Comparison of ENCODE assay signal across 8 cellular contexts in genomic region chr10:79322616-79323566, GRCh38. TPM values are rescaled to one million over a fixed set of nuclear protein-coding genes. Genes with fewer than 3 reads are reported as not detected.
DNase-seq lines count a peak whose midpoint lies in the region; ATAC-seq, FAIRE-seq and TF ChIP-seq lines count a peak whose summit lies in the region.

No MANE protein-coding gene starts in this region.

- no peaks in the 10 kb centered on the region for H3K9me1 ChIP-seq in keratinocyte (ENCODE audit: control insufficient read depth, extremely low read depth, insufficient read depth, low read length)

- CTCF ChIA-PET in CD8-positive, alpha-beta T cell (lab: Charles Lee), result interaction anchor here (0.8 to 4.0 kb wide), 6 partner anchors 11 to 145 kb away, joined by 3 to 39 read pairs (median 3); partner anchors contain the start of gene PPIF

- in situ Hi-C loops in G401 (cut with HindIII; ENCODE audit: low sequenced_read_pairs), result no loop called here

- dilution Hi-C loops in keratinocyte (cut with MboI; ENCODE audit: extremely low pct_ligation_motif_present, low sequenced_read_pairs), result no loop called here

- H3K27me3 Mint-ChIP-seq in CD8-positive, alpha-beta T cell (ENCODE audit: low read depth), result no peaks in the 10 kb centered on the region
- no peaks in the 10 kb centered on the region for H3K27me3 Mint-ChIP-seq in activated T-helper 2 cell treated with anti-CD3 and anti-CD28 coated beads, Interferon-gamma antibody, Interleukin-2, Interleukin-4, amounts not matched to agents 10 μg/mL and 5 μg/mL and 100 μg/mL, durations not matched to agents 14 hours and 24 hours and 36 hours (ENCODE audit: low read depth)

- peak; percentile 89 for ATAC-seq in CD8-positive, alpha-beta T cell
- peak; percentile 58 for ATAC-seq in HG02588 (IDR thresholded peaks at IDR 0.05; ENCODE audit: unreplicated experiment)

- H3K36me3 ChIP-seq in CD8-positive, alpha-beta T cell (ENCODE audit: insufficient read depth, low read length), result no peaks in the 10 kb centered on the region
- no peaks in the 10 kb centered on the region for H3K36me3 ChIP-seq in keratinocyte (ENCODE audit: control insufficient read depth in 2 of 2, extremely low read depth in 1 of 2, insufficient read depth in 2 of 2, low read length in 2 of 2)

- H3K4me3 Mint-ChIP-seq in CD8-positive, alpha-beta T cell, result peak overlapping the region; percentile 77
- peak overlapping the region; percentile 68 for H3K4me3 Mint-ChIP-seq in activated T-helper 2 cell treated with anti-CD3 and anti-CD28 coated beads, Interferon-gamma antibody, Interleukin-2, Interleukin-4, amounts not matched to agents 10 μg/mL and 5 μg/mL and 100 μg/mL, durations not matched to agents 14 hours and 24 hours and 36 hours (ENCODE audit: low read depth)

- no peaks in the 10 kb centered on the region for H3K36me3 Mint-ChIP-seq in CD8-positive, alpha-beta T cell
- H3K36me3 Mint-ChIP-seq in activated T-helper 2 cell treated with anti-CD3 and anti-CD28 coated beads, Interferon-gamma antibody, Interleukin-2, Interleukin-4, amounts not matched to agents 10 μg/mL and 5 μg/mL and 100 μg/mL, durations not matched to agents 14 hours and 24 hours and 36 hours (ENCODE audit: low read depth), result peaks cover 11% of the 10 kb centered on the region

- H2AFZ ChIP-seq in keratinocyte (ENCODE audit: control insufficient read depth, low read length), result peak overlapping the region; percentile 27

- FAIRE-seq in keratinocyte (lab: Jason Lieb, UNC), result peak; percentile 23

- peak overlapping the region; percentile 51 for H3K27ac ChIP-seq in CD8-positive, alpha-beta T cell (ENCODE audit: low read depth, low read length)
- H3K27ac ChIP-seq in keratinocyte (ENCODE audit: control insufficient read depth, insufficient read depth, low read length), result peak overlapping the region; percentile 55

- intact Hi-C loops in CD8-positive, alpha-beta T cell (cut with DNase I, micrococcal nuclease), result loop anchor here (1.0 to 5.0 kb wide), 4 partner anchors 24 to 1021 kb away; partner anchors contain the start of genes PPIF (in 2 of the 2) and ZCCHC24 (in 1 of the 2)
- intact Hi-C loops in activated T-helper 2 cell treated with anti-CD3 and anti-CD28 coated beads, Interferon-gamma antibody, Interleukin-2, Interleukin-4, amounts not matched to agents 10 μg/mL and 5 μg/mL and 100 μg/mL, durations not matched to agents 14 hours and 24 hours and 36 hours (cut with micrococcal nuclease), result loop anchor here (1.0 to 2.0 kb wide), 2 partner anchors 8 to 36 kb away; no protein-coding TSS in a partner anchor

- H3K4me1 ChIP-seq in CD8-positive, alpha-beta T cell (ENCODE audit: insufficient read depth, low read length), result peaks cover 68% of the 10 kb centered on the region
- peaks cover 45% of the 10 kb centered on the region for H3K4me1 ChIP-seq in keratinocyte (ENCODE audit: control insufficient read depth, extremely low read depth, insufficient read depth, low read length)

- peaks cover 4% of the 10 kb centered on the region for H3K9me3 Mint-ChIP-seq in CD8-positive, alpha-beta T cell
- peaks cover 12% of the 10 kb centered on the region for H3K9me3 Mint-ChIP-seq in activated T-helper 2 cell treated with anti-CD3 and anti-CD28 coated beads, Interferon-gamma antibody, Interleukin-2, Interleukin-4, amounts not matched to agents 10 μg/mL and 5 μg/mL and 100 μg/mL, durations not matched to agents 14 hours and 24 hours and 36 hours

- H3K4me3 ChIP-seq in CD8-positive, alpha-beta T cell (ENCODE audit: low read depth, low read length), result peak overlapping the region; percentile 16
- no peak overlapping the region for H3K4me3 ChIP-seq in keratinocyte (ENCODE audit: control insufficient read depth in 2 of 3, extremely low read depth in 1 of 3, insufficient read depth in 2 of 3, low read depth in 1 of 3, low read length in 3 of 3)

- POLR2A ChIA-PET in CD8-positive, alpha-beta T cell (lab: Charles Lee), result interaction anchor here (0.7 to 3.4 kb wide), 8 partner anchors 8 to 122 kb away, joined by 3 to 20 read pairs (median 4); partner anchors contain the start of gene PPIF

- no peak for TF ChIP-seq CTCF in CD8-positive, alpha-beta T cell (IDR thresholded peaks at IDR 0.05)
- no peak for TF ChIP-seq CTCF in keratinocyte (optimal IDR thresholded peaks at IDR 0.05 in 1 of 3, IDR thresholded peaks at IDR 0.05 in 1 of 3, conservative IDR thresholded peaks at IDR 0.05 in 1 of 3; ENCODE audit: extremely low read depth in 1 of 3, insufficient read depth in 2 of 3, low read length in 3 of 3)

- H3K27me3 ChIP-seq in CD8-positive, alpha-beta T cell (ENCODE audit: insufficient read depth, low read length), result no peaks in the 10 kb centered on the region
- H3K27me3 ChIP-seq in keratinocyte (ENCODE audit: control insufficient read depth, extremely low read depth, insufficient read depth, low read length), result no peaks in the 10 kb centered on the region

- H3K9me3 ChIP-seq in CD8-positive, alpha-beta T cell (ENCODE audit: low read length), result no peaks in the 10 kb centered on the region
- H3K9me3 ChIP-seq in keratinocyte (ENCODE audit: control insufficient read depth, low read depth, low read length), result no peaks in the 10 kb centered on the region

- no peaks in the 10 kb centered on the region for H3K79me2 ChIP-seq in keratinocyte (ENCODE audit: control insufficient read depth, insufficient read depth, low read length)

- peak; percentile 60 to 92 (median 82) for DNase-seq in CD8-positive, alpha-beta T cell
- DNase-seq in activated T-helper 2 cell treated with anti-CD3 and anti-CD28 coated beads, Interferon-gamma antibody, Interleukin-2, Interleukin-4, amounts not matched to agents 10 μg/mL and 5 μg/mL and 100 μg/mL, durations not matched to agents 14 hours and 24 hours and 36 hours (ENCODE audit: low spot score), result peak; percentile 72
- DNase-seq in keratinocyte (ENCODE audit: low read depth, low spot score) (no peak), OCI-M2 (lab: John Stamatoyannopoulos, UW; ENCODE audit: unreplicated experiment) (no peak), G401 (ENCODE audit: low spot score) (no peak)
- peak; percentile 60 for DNase-seq in stimulated activated CD8-positive, alpha-beta memory T cell treated with anti-CD3 and anti-CD28 coated beads, Interleukin-15, amount 100 ng/mL, for 1 hour (ENCODE audit: low read depth)

- H4K20me1 ChIP-seq in keratinocyte (ENCODE audit: control insufficient read depth, extremely low read depth, insufficient read depth, low read length), result no peaks in the 10 kb centered on the region

- peak overlapping the region; percentile 95 for H3K27ac Mint-ChIP-seq in CD8-positive, alpha-beta T cell
- peak overlapping the region; percentile 98 for H3K27ac Mint-ChIP-seq in activated T-helper 2 cell treated with anti-CD3 and anti-CD28 coated beads, Interferon-gamma antibody, Interleukin-2, Interleukin-4, amounts not matched to agents 10 μg/mL and 5 μg/mL and 100 μg/mL, durations not matched to agents 14 hours and 24 hours and 36 hours

- peak overlapping the region; percentile 30 for H3K4me2 ChIP-seq in keratinocyte (ENCODE audit: control insufficient read depth, extremely low read depth, insufficient read depth, low read depth, low read length)

- peak overlapping the region; percentile 43 for H3K9ac ChIP-seq in keratinocyte (ENCODE audit: control insufficient read depth, extremely low read depth, insufficient read depth, low read length)

- H3K4me1 Mint-ChIP-seq in CD8-positive, alpha-beta T cell (ENCODE audit: low read depth), result peaks cover 65% of the 10 kb centered on the region
- H3K4me1 Mint-ChIP-seq in activated T-helper 2 cell treated with anti-CD3 and anti-CD28 coated beads, Interferon-gamma antibody, Interleukin-2, Interleukin-4, amounts not matched to agents 10 μg/mL and 5 μg/mL and 100 μg/mL, durations not matched to agents 14 hours and 24 hours and 36 hours (ENCODE audit: low read depth), result peaks cover 67% of the 10 kb centered on the region

TF ChIP-seq in PFSK-1, 5 proteins besides CTCF, POLR2A, EP300 and RAD21 (continues in another document):
- TF ChIP-seq TAF1 (IDR thresholded peaks at IDR 0.05; ENCODE audit: borderline replicate concordance, insufficient read depth, low read length) (no peak), REST (IDR thresholded peaks at IDR 0.05; ENCODE audit: insufficient read depth in 1 of 2, low read depth in 2 of 2, low read length in 2 of 2) (no peak)

RNA-seq across cellular contexts. Expression of gene PPIF, which starts 24.4 kb away (rescaled TPM):
- 10 to 100 TPM; 33.7 to 36.4 TPM for total RNA-seq in CD8-positive, alpha-beta T cell
- polyA plus RNA-seq in PFSK-1 (2012; ENCODE audit: insufficient read length, low read depth), result 214 TPM
- 119 and 120 TPM in 2 replicates for total RNA-seq in activated T-helper 2 cell treated with anti-CD3 and anti-CD28 coated beads, Interferon-gamma antibody, Interleukin-2, Interleukin-4, amounts not matched to agents 10 μg/mL and 5 μg/mL and 100 μg/mL, durations not matched to agents 14 hours and 24 hours and 36 hours
- 69.1 to 124 TPM (median 71.3 TPM) in 3 replicates for polyA plus RNA-seq in keratinocyte
- 132 TPM for polyA plus RNA-seq in keratinocyte (2011; ENCODE audit: low read depth)
- polyA plus RNA-seq in keratinocyte (2011; cell fraction: cytosol; rRNA removed), result 97.5 and 105 TPM in 2 replicates
- 177 and 186 TPM in 2 replicates for polyA plus RNA-seq in keratinocyte (2011; cell fraction: nucleus; rRNA removed)
- 79.7 and 311 TPM in 2 replicates for polyA plus RNA-seq in keratinocyte (2012; ENCODE audit: low replicate concordance)
- polyA minus RNA-seq in keratinocyte, result 69.4 to 302 TPM (median 83.7 TPM) in 3 replicates
- polyA minus RNA-seq in keratinocyte (2011; cell fraction: cytosol; rRNA and poly(A)+ RNA removed), result 61.2 TPM
- 70.6 and 70.8 TPM in 2 replicates for polyA minus RNA-seq in keratinocyte (2011; cell fraction: nucleus; rRNA and poly(A)+ RNA removed)
- 58.4 and 66.1 TPM in 2 replicates for total RNA-seq in G401 (2014; rRNA removed; shearing (Covaris generic))

Comparison
In these comparisons a context has a peak if more than half of its experiments do, and no peak if none do; other contexts are left out.
1. DNase-seq: peak in CD8-positive, alpha-beta T cell (7 of 7), activated T-helper 2 cell treated with anti-CD3 and anti-CD28 coated beads, Interferon-gamma antibody, Interleukin-2, Interleukin-4, amounts not matched to agents 10 μg/mL and 5 μg/mL and 100 μg/mL, durations not matched to agents 14 hours and 24 hours and 36 hours (single experiment) and stimulated activated CD8-positive, alpha-beta memory T cell treated with anti-CD3 and anti-CD28 coated beads, Interleukin-15, amount 100 ng/mL, for 1 hour (single experiment); none in keratinocyte (single experiment), OCI-M2 (single experiment) and G401 (single experiment).